ENCODE assay signal across 25 cellular contexts in genomic region chr4:15870079-15870478, GRCh38.
DNase-seq lines count a peak whose midpoint lies in the region; FAIRE-seq and TF ChIP-seq lines count a peak whose summit lies in the region.
"Had no signal": no experiment of that assay in that cellular context is flagged by ENCODE, and none has a peak within 500 bp of the region (broad histone marks: within the 10 kb centered on the region; RNA-seq: fewer than 3 reads in every experiment).

No MANE protein-coding gene starts in this region.

- H3K4me2 ChIP-seq in H1 (ENCODE audit: insufficient read depth in 1 of 2, low read depth in 2 of 2, low read length in 2 of 2): no peak overlapping the region
- H3K4me2 ChIP-seq in H9 (ENCODE audit: insufficient read depth, insufficient read length, low read length): no peak overlapping the region
- H3K4me2 ChIP-seq: BLaER1 treated with 17β-estradiol and CSF1 and Interleukin-3, amounts not matched to agents 10 nM and 100 nM; PC-9 had no signal

- 91% methylated on average over 7 of the region's 7 CpGs; no CpG with 5 or more reads in 1 of the 2 experiments for WGBS in H1 (ENCODE audit: extremely low coverage in 1 of 2, insufficient coverage in 1 of 2, insufficient read length in 1 of 2, insufficient replicate concordance in 2 of 2, low coverage in 1 of 2, low lambda C conversion rate in 2 of 2, missing lambda C conversion rate in 1 of 2), 2 experiments
- WGBS in H9 (ENCODE audit: extremely low coverage, insufficient read length, low lambda C conversion rate): no CpG with 5 or more reads among the region's 7 CpGs

- no peaks in the 10 kb centered on the region for H3K36me3 ChIP-seq in H1 (ENCODE audit: control insufficient read depth in 2 of 4, insufficient read depth in 4 of 4, low read length in 3 of 4)
- H3K36me3 ChIP-seq: BLaER1 treated with 17β-estradiol and CSF1 and Interleukin-3, amounts not matched to agents 10 nM and 100 nM; HAP-1 had no signal

- H2BK5ac ChIP-seq in H1 (ENCODE audit: low read depth, low read length): no peak overlapping the region
- no peak overlapping the region for H2BK5ac ChIP-seq in H9 (ENCODE audit: insufficient read length, low read length)

- no peak overlapping the region; a peak in 1 of 7 replicates for H3K27ac Mint-ChIP-seq in H9
- H3K27ac Mint-ChIP-seq: CD8-positive, alpha-beta T cell; T-helper 1 cell treated with Interleukin-12 subunit alpha and Interleukin-12 subunit beta and Interleukin-4 antibody, amounts not matched to agents 30 μg/mL and 1 μg/mL, for 36 hours had no signal

- TF ChIP-seq POLR2A in H1 (IDR thresholded peaks at IDR 0.05; ENCODE audit: control extremely low read depth in 1 of 2, low read depth in 2 of 2, low read length in 2 of 2): no peak

- H3K9ac ChIP-seq in H1 (replicated peaks in 1 of 4; ENCODE audit: extremely low read depth in 1 of 4, low read depth in 3 of 4, low read length in 3 of 4) (no peak overlapping the region), H9 (ENCODE audit: extremely low read depth, insufficient read length, low read length) (no peak overlapping the region)
- H3K9ac ChIP-seq: BLaER1 treated with 17β-estradiol and CSF1 and Interleukin-3, amounts not matched to agents 10 nM and 100 nM had no signal

- POLR2A ChIA-PET in H1 (lab: Charles Lee; ENCODE audit: partially characterized antibody): interaction anchor here (1.0 kb wide), 1 partner anchor 94 kb away, joined by 3 read pairs; no protein-coding TSS in a partner anchor

- H2BK120ac ChIP-seq in H1 (replicated peaks; ENCODE audit: low read depth, low read length) (no peak overlapping the region), H9 (ENCODE audit: low read depth, low read length, poor library complexity, severe bottlenecking) (no peak overlapping the region)

- no peak overlapping the region for H3K4me3 Mint-ChIP-seq in H9
- H3K4me3 Mint-ChIP-seq: CD8-positive, alpha-beta T cell; T-helper 1 cell treated with Interleukin-12 subunit alpha and Interleukin-12 subunit beta and Interleukin-4 antibody, amounts not matched to agents 30 μg/mL and 1 μg/mL, for 36 hours had no signal

- no peak for FAIRE-seq in H1 (lab: Jason Lieb, UNC)
- FAIRE-seq: GM19239 had no signal

- H3K23me2 ChIP-seq in H1 (ENCODE audit: low read depth, low read length) (no peaks in the 10 kb centered on the region), H9 (ENCODE audit: insufficient read length, low read depth, low read length, poor library complexity, severe bottlenecking) (no peaks in the 10 kb centered on the region)

- no peak overlapping the region for H3K56ac ChIP-seq in H1 (replicated peaks; ENCODE audit: insufficient read length, low read depth, low read length)
- H3K56ac ChIP-seq in H9 (ENCODE audit: insufficient read length, low read depth, low read length): no peak overlapping the region

- TF ChIP-seq RAD21 in H1 (IDR thresholded peaks at IDR 0.05 in 1 of 2, conservative IDR thresholded peaks at IDR 0.05 in 1 of 2; ENCODE audit: low read depth in 2 of 2, low read length in 2 of 2): no peak

- H2BK12ac ChIP-seq in H1 (ENCODE audit: low read depth, low read length) (no peak overlapping the region), H9 (ENCODE audit: insufficient read length, low read depth, low read length) (no peak overlapping the region)

- H3K23ac ChIP-seq in H1 (ENCODE audit: insufficient read length) (no peak overlapping the region), H9 (ENCODE audit: insufficient read length, low read depth, low read length) (no peak overlapping the region)

- H3K36me3 Mint-ChIP-seq in H9 (ENCODE audit: insufficient read depth in 1 of 3, low read depth in 3 of 3): peaks cover 0 to 2% (median 0%) of the 10 kb centered on the region in 3 experiments; a peak in 3 of 7 replicates
- H3K36me3 Mint-ChIP-seq: CD8-positive, alpha-beta T cell had no signal

- TF ChIP-seq EP300 in H1 (IDR thresholded peaks at IDR 0.05; ENCODE audit: borderline replicate concordance in 1 of 2, low read depth in 2 of 2, low read length in 2 of 2): no peak

- no peaks in the 10 kb centered on the region for H3K27me3 ChIP-seq in H1 (replicated peaks in 1 of 4; ENCODE audit: control insufficient read depth in 3 of 4, extremely low read depth in 1 of 4, insufficient read depth in 3 of 4, low read length in 3 of 4)
- no peaks in the 10 kb centered on the region for H3K27me3 ChIP-seq in H9 (ENCODE audit: insufficient read depth, low read length)
- H3K27me3 ChIP-seq: BLaER1 treated with 17β-estradiol and CSF1 and Interleukin-3, amounts not matched to agents 10 nM and 100 nM had no signal

- no peak overlapping the region for H2AK5ac ChIP-seq in H1 (ENCODE audit: low read depth, low read length)
- H2AK5ac ChIP-seq in H9 (ENCODE audit: insufficient read length, low read length): no peak overlapping the region

- H3K4ac ChIP-seq in H1 (replicated peaks; ENCODE audit: insufficient read length, low read depth, low read length) (no peak overlapping the region), H9 (ENCODE audit: low read depth, low read length) (no peak overlapping the region)

- H3K18ac ChIP-seq in H1 (ENCODE audit: extremely low read depth, low read length) (no peak overlapping the region), H9 (ENCODE audit: insufficient read length, low read depth, low read length) (no peak overlapping the region)

- no peaks in the 10 kb centered on the region for H4K20me1 ChIP-seq in H1 (replicated peaks in 1 of 2; ENCODE audit: control insufficient read depth in 1 of 2, insufficient read depth in 2 of 2, low read length in 2 of 2)
- H4K20me1 ChIP-seq in H9 (ENCODE audit: control insufficient read depth, insufficient read depth, insufficient read length): no peaks in the 10 kb centered on the region
- H4K20me1 ChIP-seq: BLaER1 treated with 17β-estradiol and CSF1 and Interleukin-3, amounts not matched to agents 10 nM and 100 nM had no signal

- H3K14ac ChIP-seq in H1 (ENCODE audit: insufficient read length) (no peak overlapping the region), H9 (ENCODE audit: insufficient read depth, low read length) (no peak overlapping the region)

- no peak overlapping the region for H3K4me3 ChIP-seq in H1 (ENCODE audit: extremely low read depth in 1 of 4, insufficient read depth in 2 of 4, low read depth in 3 of 4, low read length in 4 of 4)
- H3K4me3 ChIP-seq: BLaER1 treated with 17β-estradiol and CSF1 and Interleukin-3, amounts not matched to agents 10 nM and 100 nM; HAP-1; PC-9 had no signal

- no peaks in the 10 kb centered on the region for H3K4me1 Mint-ChIP-seq in H9

- peaks cover 1% of the 10 kb centered on the region; the same call in 1 of the 2 replicates for H3K27me3 Mint-ChIP-seq in H9 (ENCODE audit: low read depth)

- no peak overlapping the region for H4K8ac ChIP-seq in H1 (ENCODE audit: extremely low read depth, insufficient read depth, low read length)
- H4K8ac ChIP-seq in H9 (replicated peaks; ENCODE audit: insufficient read length, low read depth, low read length): no peak overlapping the region

- H3K9me3 Mint-ChIP-seq in H9: peaks cover 0 to 3% of the 10 kb centered on the region in 2 experiments; a peak in 2 of 5 replicates
- H3K9me3 Mint-ChIP-seq: CD8-positive, alpha-beta T cell had no signal

- no peak overlapping the region for H4K5ac ChIP-seq in H1 (ENCODE audit: insufficient read length, low read depth, low read length)
- H4K5ac ChIP-seq in H9 (ENCODE audit: insufficient read length, low read depth, low read length): no peak overlapping the region

- no peak overlapping the region for H3T11ph ChIP-seq in H9 (ENCODE audit: low read length)

- DNase-seq in NCI-H2171 treated with DMSO at 0.1 percent for 48 hours (lab: John Stamatoyannopoulos, UW) (peak; percentile 1), NCI-H2171 (lab: John Stamatoyannopoulos, UW) (no peak), DMS153 (lab: John Stamatoyannopoulos, UW) (peak; percentile 86), NCI-H526 (lab: John Stamatoyannopoulos, UW) (peak; percentile 32 to 34), H1 (ENCODE audit: low read depth in 1 of 2, low spot score in 2 of 2) (no peak), GF-D8 (lab: John Stamatoyannopoulos, UW) (no peak), H9 (no peak)
- no peak for DNase-seq in activated T-cell treated with anti-CD3 and anti-CD28 coated beads, Interleukin-2, amount 50 U/mL, for 48 hours
- DNase-seq: 8988T; Calu3; CD8-positive, alpha-beta T cell; DMS53; GDM1; MM.1S; NCI-H1092; NCI-H1436 treated with DMSO at 0.1 percent for 48 hours; NCI-H2081; NCI-H345; PC-9; RPMI8226; SHP77 had no signal

- CTCF ChIA-PET in H1 (lab: Charles Lee; ENCODE audit: partially characterized antibody): interaction anchor here (0.6 to 2.5 kb wide), 7 partner anchors 9 to 157 kb away, joined by 3 to 18 read pairs (median 4); no protein-coding TSS in a partner anchor

- TF ChIP-seq CTCF in H1 (IDR thresholded peaks at IDR 0.05; ENCODE audit: control extremely low read depth in 1 of 3, insufficient read depth in 1 of 3, low read depth in 1 of 3, low read length in 3 of 3) (no peak), H9 (conservative IDR thresholded peaks at IDR 0.05) (no peak)

- H3K79me1 ChIP-seq in H1 (ENCODE audit: low read depth, low read length) (no peaks in the 10 kb centered on the region), H9 (ENCODE audit: insufficient read depth, low read depth, low read length, poor library complexity, severe bottlenecking) (no peaks in the 10 kb centered on the region)

- H2BK15ac ChIP-seq in H1 (ENCODE audit: low read length): no peak overlapping the region
- no peak overlapping the region for H2BK15ac ChIP-seq in H9 (ENCODE audit: low read depth, low read length)

- H3K27ac ChIP-seq in H1 (ENCODE audit: low read depth, low read length): no peak overlapping the region
- no peak overlapping the region for H3K27ac ChIP-seq in H9 (ENCODE audit: insufficient read length, low read depth, low read length)
- H3K27ac ChIP-seq: BLaER1 treated with 17β-estradiol and CSF1 and Interleukin-3, amounts not matched to agents 10 nM and 100 nM; PC-9 had no signal

- H3K4me1 ChIP-seq in H1 (replicated peaks in 1 of 4; ENCODE audit: control insufficient read depth in 3 of 4, insufficient read depth in 4 of 4, low read length in 3 of 4) (no peaks in the 10 kb centered on the region), H9 (ENCODE audit: insufficient read depth, low read length) (no peaks in the 10 kb centered on the region)
- H3K4me1 ChIP-seq: BLaER1 treated with 17β-estradiol and CSF1 and Interleukin-3, amounts not matched to agents 10 nM and 100 nM; HAP-1 had no signal

- no peaks in the 10 kb centered on the region for H3K9me3 ChIP-seq in H1 (ENCODE audit: insufficient read depth in 2 of 2, low read depth in 1 of 2, low read length in 1 of 2)
- H3K9me3 ChIP-seq in H9 (ENCODE audit: control insufficient read depth, low read depth, low read length): no peaks in the 10 kb centered on the region
- H3K9me3 ChIP-seq: HAP-1 had no signal

- H4K91ac ChIP-seq in H1 (replicated peaks; ENCODE audit: insufficient read length, low read length): no peak overlapping the region
- H4K91ac ChIP-seq in H9 (ENCODE audit: insufficient read length, low read depth, low read length): no peak overlapping the region

- H3K79me2 ChIP-seq in H1 (ENCODE audit: control insufficient read depth in 1 of 2, insufficient read depth in 2 of 2, low read length in 2 of 2): no peaks in the 10 kb centered on the region
- H3K79me2 ChIP-seq in H9 (ENCODE audit: insufficient read depth, low read length): no peaks in the 10 kb centered on the region

- H2BK20ac ChIP-seq in H1 (ENCODE audit: low read length) (no peak overlapping the region), H9 (ENCODE audit: low read depth, low read length, poor library complexity, severe bottlenecking) (no peak overlapping the region)

- H2AFZ ChIP-seq in H1 (ENCODE audit: low read length) (no peak overlapping the region), H9 (ENCODE audit: low read length) (no peak overlapping the region)
- H2AFZ ChIP-seq: PC-9 had no signal

Comparison
In these comparisons a context has a peak if more than half of its experiments do, and no peak if none do; other contexts are left out.
1. DNase-seq: peak in NCI-H2171 treated with DMSO at 0.1 percent for 48 hours (single experiment), DMS153 (single experiment) and NCI-H526 (2 of 2); none in NCI-H2171 (single experiment), H1 (0 of 2), activated T-cell treated with anti-CD3 and anti-CD28 coated beads, Interleukin-2, amount 50 U/mL, for 48 hours (0 of 2), GF-D8 (single experiment) and H9 (single experiment).